Comparison of ENCODE assay signal across 27 cellular contexts in genomic region chr14:62768753-62769152, GRCh38.
"Had no signal": no experiment of that assay in that cellular context is flagged by ENCODE, and none has a peak within 500 bp of the region (broad histone marks: within the 10 kb centered on the region; RNA-seq: fewer than 3 reads in every experiment).

No MANE protein-coding gene starts in this region.

- H2AFZ ChIP-seq: hepatocyte had no signal

- DNase-seq: colonic mucosa; cortex of kidney; effector CD8-positive, alpha-beta T cell; effector memory CD8-positive, alpha-beta T cell; endodermal cell; erythroblast; esophagus squamous epithelium; foreskin fibroblast; foreskin melanocyte; heart left ventricle; hypothalamus; immature natural killer cell; islet precursor cell; kidney; kidney glomerular epithelial cell; left colon; left ventricle myocardium superior; lower lobe of right lung; mesenchymal stem cell; midbrain had no signal

- H3K27ac ChIP-seq: colonic mucosa, epithelial cell of prostate, esophagus squamous epithelium, heart left ventricle, hepatocyte, lower lobe of right lung had no signal

- H3K27me3 ChIP-seq: colonic mucosa, esophagus squamous epithelium, gastroesophageal sphincter, heart left ventricle, hepatocyte had no signal

- H3K27me3 Mint-ChIP-seq: dendritic cell treated with granulocyte-macrophage colony-stimulating factor and Interleukin-4, amounts not matched to agents 40 ng/mL and 50 ng/mL, for 4 days; effector memory CD8-positive, alpha-beta T cell had no signal

- H3K36me3 ChIP-seq: colonic mucosa, esophagus squamous epithelium, gastroesophageal sphincter, heart left ventricle, lower lobe of right lung had no signal

- H3K4me1 Mint-ChIP-seq: immature natural killer cell had no signal

- H3K79me2 ChIP-seq: hepatocyte had no signal

- H3K4me3 ChIP-seq: colonic mucosa, esophagus squamous epithelium, gastroesophageal sphincter, heart left ventricle, hepatocyte, lower lobe of right lung had no signal

- H3K9me3 Mint-ChIP-seq: dendritic cell treated with granulocyte-macrophage colony-stimulating factor and Interleukin-4, amounts not matched to agents 40 ng/mL and 50 ng/mL, for 4 days had no signal

- H3K4me2 ChIP-seq: hepatocyte had no signal

- H3K9me3 ChIP-seq: colonic mucosa, esophagus squamous epithelium, gastroesophageal sphincter, heart left ventricle, lower lobe of right lung had no signal

- H3K4me3 Mint-ChIP-seq: dendritic cell treated with granulocyte-macrophage colony-stimulating factor and Interleukin-4, amounts not matched to agents 40 ng/mL and 50 ng/mL, for 4 days; effector memory CD8-positive, alpha-beta T cell; endodermal cell; immature natural killer cell had no signal

- ATAC-seq: effector memory CD8-positive, alpha-beta T cell; esophagus mucosa; gastroesophageal sphincter; heart left ventricle; left colon; left lobe of liver; left ventricle myocardium superior; lower lobe of right lung had no signal

- FAIRE-seq: endometrium, kidney had no signal
